Comparison of ENCODE assay signal across 1 cellular context in genomic region chr3:11580645-11581044, GRCh38.
TF ChIP-seq lines count a peak whose summit lies in the region.

No MANE protein-coding gene starts in this region.

TF ChIP-seq in HepG2, 621 proteins besides CTCF, POLR2A, EP300 and RAD21 (continued from another document):
- TF ChIP-seq NFAT5 (CRISPR knock-in tag; IDR thresholded peaks at IDR 0.05) = no peak
- no peak for TF ChIP-seq ZEB1 (IDR thresholded peaks at IDR 0.05; ENCODE audit: insufficient replicate concordance, low read depth)
- no peak for TF ChIP-seq MTF1 (CRISPR knock-in tag; IDR thresholded peaks at IDR 0.05)
- TF ChIP-seq LRRFIP1 (CRISPR knock-in tag; conservative IDR thresholded peaks at IDR 0.05) = no peak
- no peak for TF ChIP-seq ZNF687 (CRISPR knock-in tag; IDR thresholded peaks at IDR 0.05)
- TF ChIP-seq SKI (IDR thresholded peaks at IDR 0.05; ENCODE audit: partially characterized antibody) = no peak
- TF ChIP-seq RFXANK (CRISPR knock-in tag; IDR thresholded peaks at IDR 0.05) = no peak
- TF ChIP-seq SAP130 (CRISPR knock-in tag; IDR thresholded peaks at IDR 0.05; ENCODE audit: low read depth) = no peak
- no peak for TF ChIP-seq TEF (CRISPR knock-in tag; IDR thresholded peaks at IDR 0.05)
- no peak for TF ChIP-seq HIC2 (CRISPR knock-in tag; IDR thresholded peaks at IDR 0.05; ENCODE audit: low read depth)
- no peak for TF ChIP-seq CAMTA2 (CRISPR knock-in tag; IDR thresholded peaks at IDR 0.05; ENCODE audit: borderline replicate concordance)
- TF ChIP-seq GPBP1L1 (CRISPR knock-in tag; IDR thresholded peaks at IDR 0.05) = no peak
